8 cellular contexts compared by ENCODE assay signal in genomic region chr15:73632670-73633058, GRCh38. TPM values are rescaled to one million over a fixed set of nuclear protein-coding genes. Genes with fewer than 3 reads are reported as not detected.
DNase-seq lines count a peak whose midpoint lies in the region; ATAC-seq and TF ChIP-seq lines count a peak whose summit lies in the region.

No MANE protein-coding gene starts in this region.

- POLR2A ChIA-PET in activated CD4-positive, alpha-beta memory T cell treated with anti-CD3 and anti-CD28 coated beads, Interleukin-2, amount 10 ng/mL, durations not matched to agents 7 days and 5 days (lab: Charles Lee): interaction anchor here (1.0 to 2.9 kb wide), 7 partner anchors 9 to 298 kb away, joined by 3 to 14 read pairs (median 4); no protein-coding TSS in a partner anchor

- H3K27ac Mint-ChIP-seq in activated CD4-positive, alpha-beta memory T cell treated with anti-CD3 and anti-CD28 coated beads, Interleukin-2, amount 10 ng/mL, durations not matched to agents 7 days and 5 days: peak overlapping the region; percentile 48

- no peaks in the 10 kb centered on the region for H3K9me3 Mint-ChIP-seq in activated CD4-positive, alpha-beta memory T cell treated with anti-CD3 and anti-CD28 coated beads, Interleukin-2, amount 10 ng/mL, durations not matched to agents 7 days and 5 days

- peaks cover 2% of the 10 kb centered on the region for H3K36me3 Mint-ChIP-seq in activated CD4-positive, alpha-beta memory T cell treated with anti-CD3 and anti-CD28 coated beads, Interleukin-2, amount 10 ng/mL, durations not matched to agents 7 days and 5 days (ENCODE audit: low read depth)

- intact Hi-C loops in Right ventricle myocardium inferior (cut with DNase I): loop anchor here (5.0 to 10.0 kb wide), 3 partner anchors 35 to 328 kb away; partner anchors contain the start of gene HCN4

- peaks cover 21% of the 10 kb centered on the region for H3K27me3 Mint-ChIP-seq in activated CD4-positive, alpha-beta memory T cell treated with anti-CD3 and anti-CD28 coated beads, Interleukin-2, amount 10 ng/mL, durations not matched to agents 7 days and 5 days

- CTCF ChIA-PET in activated CD4-positive, alpha-beta memory T cell treated with anti-CD3 and anti-CD28 coated beads, Interleukin-2, amount 10 ng/mL, durations not matched to agents 7 days and 5 days (lab: Charles Lee): interaction anchor here (0.7 to 2.2 kb wide), 6 partner anchors 8 to 72 kb away, joined by 3 to 7 read pairs (median 3); no protein-coding TSS in a partner anchor

- H3K4me3 ChIP-seq in GM08714 (ENCODE audit: low read length) (peak overlapping the region; percentile 82), retinal pigment epithelial cell (ENCODE audit: low read length) (peak overlapping the region; percentile 88)

- peak overlapping the region; percentile 85 for H3K4me3 Mint-ChIP-seq in activated CD4-positive, alpha-beta memory T cell treated with anti-CD3 and anti-CD28 coated beads, Interleukin-2, amount 10 ng/mL, durations not matched to agents 7 days and 5 days

- no peak for DNase-seq in activated CD4-positive, alpha-beta memory T cell treated with anti-CD3 and anti-CD28 coated beads, Interleukin-2, amount 10 ng/mL, durations not matched to agents 7 days and 5 days
- peak; percentile 78 for DNase-seq in Right ventricle myocardium inferior (ENCODE audit: missing footprints)
- no peak for DNase-seq in retinal pigment epithelial cell (ENCODE audit: low read depth)
- no peak for DNase-seq in NCI-H748 (lab: John Stamatoyannopoulos, UW; ENCODE audit: unreplicated experiment)
- DNase-seq in NCI-H1694 (lab: John Stamatoyannopoulos, UW): no peak

- H3K4me1 Mint-ChIP-seq in activated CD4-positive, alpha-beta memory T cell treated with anti-CD3 and anti-CD28 coated beads, Interleukin-2, amount 10 ng/mL, durations not matched to agents 7 days and 5 days: peaks cover 56% of the 10 kb centered on the region

- TF ChIP-seq CTCF in retinal pigment epithelial cell (conservative IDR thresholded peaks at IDR 0.05; ENCODE audit: low read depth, low read length): no peak

- ATAC-seq in HG02970 (IDR thresholded peaks at IDR 0.05; ENCODE audit: low FRiP score, unreplicated experiment): peak; percentile 6
- peak; percentile 0 for ATAC-seq in Right ventricle myocardium inferior
- no peak for ATAC-seq in GM18517 (IDR thresholded peaks at IDR 0.05; ENCODE audit: unreplicated experiment)

RNA-seq across cellular contexts. Expression of gene NPTN, which starts 0.5 kb away (rescaled TPM):
- total RNA-seq in activated CD4-positive, alpha-beta memory T cell treated with anti-CD3 and anti-CD28 coated beads, Interleukin-2, amount 10 ng/mL, durations not matched to agents 7 days and 5 days: 10 to 100 TPM; 44.5 to 46.0 TPM
- total RNA-seq in Right ventricle myocardium inferior: 211 TPM

RNA-seq across cellular contexts. Expression of gene CD276, which starts 51.5 kb away (rescaled TPM):
- total RNA-seq in activated CD4-positive, alpha-beta memory T cell treated with anti-CD3 and anti-CD28 coated beads, Interleukin-2, amount 10 ng/mL, durations not matched to agents 7 days and 5 days: 1 to 10 TPM in 1 of 2 experiments, under 1 TPM in 1; 0.88 to 1.6 TPM
- 35.6 TPM for total RNA-seq in Right ventricle myocardium inferior

Comparison
In these comparisons a context has a peak if more than half of its experiments do, and no peak if none do; other contexts are left out.
1. RNA of gene CD276, which starts 51.5 kb away (total RNA-seq): 35.6 TPM in Right ventricle myocardium inferior (single experiment); 0.88 to 1.6 TPM in activated CD4-positive, alpha-beta memory T cell treated with anti-CD3 and anti-CD28 coated beads, Interleukin-2, amount 10 ng/mL, durations not matched to agents 7 days and 5 days; every median in the first group is over 10 times any median in the second.